In genomic region chr1:226964611-226965486, GRCh38 we compare ENCODE assay signal across 16 cellular contexts.
"Had no signal": no experiment of that assay in that cellular context is flagged by ENCODE, and none has a peak within 500 bp of the region (broad histone marks: within the 10 kb centered on the region; RNA-seq: fewer than 3 reads in every experiment).

No MANE protein-coding gene starts in this region.

- H3K9me3 ChIP-seq: pancreas, SJSA1, tibial nerve, vagina had no signal

- H3K27ac ChIP-seq: pancreas, SJSA1, tibial nerve, vagina had no signal

- H3K27me3 ChIP-seq: pancreas, SJSA1, tibial nerve, vagina had no signal

- H3K4me1 ChIP-seq: pancreas, SJSA1, tibial nerve, vagina had no signal

- ATAC-seq: activated T-cell treated with anti-CD3 and anti-CD28 coated beads, Interleukin-2, amount 50 U/mL, for 4 hours; sciatic nerve had no signal

- H3K36me3 ChIP-seq: SJSA1 had no signal

- H3K4me3 ChIP-seq: pancreas, SJSA1, tibial nerve, vagina had no signal

- DNase-seq: activated CD4-positive, alpha-beta memory T cell treated with anti-CD3 and anti-CD28 coated beads for 36 hours; activated CD4-positive, alpha-beta T cell treated with anti-CD3 and anti-CD28 coated beads for 1 hour; activated gamma-delta T cell; activated naive CD8-positive, alpha-beta T cell treated with anti-CD3 and anti-CD28 coated beads for 36 hours; activated T-cell treated with anti-CD3 and anti-CD28 coated beads, Interleukin-2, amount 50 U/mL, for 4 hours; effector CD4-positive, alpha-beta T cell; hypothalamus; mesenchymal stem cell; stimulated activated CD4-positive, alpha-beta T cell treated with anti-CD3 and anti-CD28 coated beads, Interleukin-12 subunit alpha, Interleukin-12 subunit beta, amount 100 ng/mL, for 4 hours; SW 1271; T-helper 9 cell had no signal
